8 cellular contexts compared by ENCODE assay signal in genomic region chr6:63573140-63573898, GRCh38. TPM values are rescaled to one million over a fixed set of nuclear protein-coding genes. Genes with fewer than 3 reads are reported as not detected.
DNase-seq lines count a peak whose midpoint lies in the region; ATAC-seq, FAIRE-seq and TF ChIP-seq lines count a peak whose summit lies in the region.

No MANE protein-coding gene starts in this region.

- DNase-seq in GM12892 (ENCODE audit: insufficient read length) (peak; percentile 36), NCI-H128 (lab: John Stamatoyannopoulos, UW; ENCODE audit: unreplicated experiment) (peak; percentile 77), T-helper 22 cell (ENCODE audit: low read depth) (peak; percentile 51), astrocyte (ENCODE audit: low read depth) (peak; percentile 64), hypothalamus (lab: John Stamatoyannopoulos, UW) (peak; percentile 21 to 84 (median 60)), sciatic nerve (ENCODE audit: low spot score) (peak; percentile 86), cerebellar nuclear complex (lab: John Stamatoyannopoulos, UW) (no peak)

- peaks cover 46% of the 10 kb centered on the region for H4K20me1 ChIP-seq in astrocyte (ENCODE audit: insufficient read depth, low read length)

- peaks cover 9% of the 10 kb centered on the region for H3K36me3 Mint-ChIP-seq in astrocyte (ENCODE audit: low read depth, unreplicated experiment)

- H3K9me3 Mint-ChIP-seq in astrocyte (ENCODE audit: unreplicated experiment): no peaks in the 10 kb centered on the region

- H3K4me3 Mint-ChIP-seq in astrocyte (ENCODE audit: unreplicated experiment): peak overlapping the region; percentile 100

- ATAC-seq in HG02623 (IDR thresholded peaks at IDR 0.05; ENCODE audit: unreplicated experiment) (peak; percentile 36), sciatic nerve (peak; percentile 36)

- H3K4me1 Mint-ChIP-seq in astrocyte (ENCODE audit: low read depth, unreplicated experiment): peaks cover 20% of the 10 kb centered on the region

- H3K27me3 Mint-ChIP-seq in astrocyte (ENCODE audit: low read depth, unreplicated experiment): no peaks in the 10 kb centered on the region

- peak overlapping the region; percentile 98 for H3K9ac ChIP-seq in astrocyte (ENCODE audit: low read length)

- peaks cover 14% of the 10 kb centered on the region for H3K4me1 ChIP-seq in astrocyte (ENCODE audit: insufficient read depth, low read length)

- intact Hi-C loops in sciatic nerve (cut with DNase I): no loop called here

- peaks cover 59% of the 10 kb centered on the region for H3K79me2 ChIP-seq in astrocyte (ENCODE audit: insufficient read depth, low read length)

- peak overlapping the region; percentile 100 for H3K27ac Mint-ChIP-seq in astrocyte (ENCODE audit: unreplicated experiment)

- peaks cover 17% of the 10 kb centered on the region for H3K36me3 ChIP-seq in astrocyte (ENCODE audit: insufficient read depth, low read length)

- H3K27me3 ChIP-seq in astrocyte (ENCODE audit: insufficient read depth, low read length): no peaks in the 10 kb centered on the region

- TF ChIP-seq CTCF in astrocyte (IDR thresholded peaks at IDR 0.05; ENCODE audit: insufficient read depth, low read depth, low read length): no peak

- FAIRE-seq in GM12892 (lab: Jason Lieb, UNC): no peak
- FAIRE-seq in astrocyte (lab: Jason Lieb, UNC): no peak

- H3K4me2 ChIP-seq in astrocyte (ENCODE audit: low read length): peak overlapping the region; percentile 89

- H3K4me3 ChIP-seq in astrocyte (ENCODE audit: insufficient read depth, low read depth, low read length): peak overlapping the region; percentile 80

- peak; percentile 86 for TF ChIP-seq POLR2A in GM12892 (IDR thresholded peaks at IDR 0.05; ENCODE audit: low read depth, low read length)

- H2AFZ ChIP-seq in astrocyte (ENCODE audit: low read depth, low read length): no peak overlapping the region

- H3K27ac ChIP-seq in astrocyte (ENCODE audit: low read depth, low read length): peak overlapping the region; percentile 97

- H3K9me3 ChIP-seq in astrocyte (ENCODE audit: insufficient read depth, low read depth, low read length): no peaks in the 10 kb centered on the region

RNA-seq across cellular contexts. Expression of gene PTP4A1, which starts 1.0 kb away (rescaled TPM):
- polyA plus RNA-seq in GM12892 (2012; ENCODE audit: missing spikeins): 47.1 TPM
- total RNA-seq in astrocyte (136 and 143 TPM in 2 replicates), sciatic nerve (39.1 TPM)

Comparison
In these comparisons a context has a peak if more than half of its experiments do, and no peak if none do; other contexts are left out.
1. DNase-seq: peak in GM12892 (single experiment), NCI-H128 (single experiment), T-helper 22 cell (single experiment), astrocyte (single experiment), hypothalamus (51 of 51) and sciatic nerve (single experiment); none in cerebellar nuclear complex (0 of 2).